ENCODE assay signal across 10 cellular contexts in genomic region chr6:9851541-9852380, GRCh38.
DNase-seq lines count a peak whose midpoint lies in the region; ATAC-seq, FAIRE-seq and TF ChIP-seq lines count a peak whose summit lies in the region.
"Had no signal": no experiment of that assay in that cellular context is flagged by ENCODE, and none has a peak within 500 bp of the region (broad histone marks: within the 10 kb centered on the region; RNA-seq: fewer than 3 reads in every experiment).

No MANE protein-coding gene starts in this region.

- TF ChIP-seq CTCF in GM10266 (IDR thresholded peaks at IDR 0.05; ENCODE audit: control insufficient read depth, insufficient read depth, low read depth, missing control alignments) (peak; percentile 2), bronchial epithelial cell (IDR thresholded peaks at IDR 0.05; ENCODE audit: insufficient read depth, low read length, severe bottlenecking) (peak; percentile 38), right lobe of liver (IDR thresholded peaks at IDR 0.05) (peak; percentile 12 to 46 (median 31)), sigmoid colon (IDR thresholded peaks at IDR 0.05) (no peak)

- H3K27me3 ChIP-seq in bronchial epithelial cell (ENCODE audit: control insufficient read depth, insufficient read depth, low read length) (no peaks in the 10 kb centered on the region), right lobe of liver (no peaks in the 10 kb centered on the region), sigmoid colon (no peaks in the 10 kb centered on the region)

- no peaks in the 10 kb centered on the region for H3K4me1 ChIP-seq in right lobe of liver
- no peaks in the 10 kb centered on the region for H3K4me1 ChIP-seq in sigmoid colon

- H3K36me3 ChIP-seq in bronchial epithelial cell (ENCODE audit: control insufficient read depth, insufficient read depth, low read length): no peaks in the 10 kb centered on the region
- no peaks in the 10 kb centered on the region for H3K36me3 ChIP-seq in right lobe of liver
- no peaks in the 10 kb centered on the region for H3K36me3 ChIP-seq in sigmoid colon

- TF ChIP-seq POLR2A in right lobe of liver (IDR thresholded peaks at IDR 0.05): no peak
- TF ChIP-seq POLR2A in sigmoid colon (IDR thresholded peaks at IDR 0.05): no peak

- WGBS in right lobe of liver (ENCODE audit: insufficient coverage, low coverage, low lambda C conversion rate, missing lambda C conversion rate): 85% methylated on average over 5 of the region's 9 CpGs
- 77 to 81% methylated on average over 9 of the region's 9 CpGs for WGBS in sigmoid colon, 2 donors

- no peak overlapping the region for H3K27ac ChIP-seq in right lobe of liver
- no peak overlapping the region for H3K27ac ChIP-seq in sigmoid colon

- intact Hi-C loops in right lobe of liver (cut with DNase I): no loop called here
- intact Hi-C loops in sigmoid colon (cut with DNase I): no loop called here

- no peak overlapping the region for H3K4me3 ChIP-seq in bronchial epithelial cell (ENCODE audit: low read depth, low read length)
- H3K4me3 ChIP-seq in right lobe of liver: no peak overlapping the region
- no peak overlapping the region for H3K4me3 ChIP-seq in sigmoid colon

- ATAC-seq in right lobe of liver (peak; percentile 72 to 86 (median 80)), GM18907 (IDR thresholded peaks at IDR 0.05; ENCODE audit: unreplicated experiment) (no peak), GM18858 (IDR thresholded peaks at IDR 0.05; ENCODE audit: unreplicated experiment) (no peak), HG02798 (IDR thresholded peaks at IDR 0.05; ENCODE audit: poor library complexity, unreplicated experiment) (no peak)

- DNase-seq in GM10266 (ENCODE audit: extremely low spot score) (no peak), HuH-7.5 (ENCODE audit: low spot score) (peak; percentile 6), bronchial epithelial cell (ENCODE audit: low read depth) (peak; percentile 77), right lobe of liver (peak in 2 of 3 donors; percentile 25 to 50), sigmoid colon (no peak)
- DNase-seq: activated CD4-positive, alpha-beta memory T cell treated with anti-CD3 and anti-CD28 coated beads, Interleukin-2, amount 10 ng/mL, durations not matched to agents 7 days and 5 days; NCI-H1092 treated with DMSO at 0.1 percent for 48 hours had no signal

- H3K9me3 ChIP-seq in right lobe of liver (peaks cover 0 to 4% (median 0%) of the 10 kb centered on the region in 4 donors), sigmoid colon (peaks cover 0 to 24% (median 2%) of the 10 kb centered on the region in 4 donors)

- TF ChIP-seq EP300 in sigmoid colon (IDR thresholded peaks at IDR 0.05): no peak

- no peak for FAIRE-seq in bronchial epithelial cell (lab: Jason Lieb, UNC)

Comparison
In these comparisons a context has a peak if more than half of its experiments do, and no peak if none do; other contexts are left out.
1. DNase-seq: peak in HuH-7.5 (single experiment), bronchial epithelial cell (single experiment) and right lobe of liver (2 of 3); none in GM10266 (single experiment) and sigmoid colon (single experiment).
2. CTCF ChIP-seq: peak in GM10266 (single experiment), bronchial epithelial cell (single experiment) and right lobe of liver (4 of 4); none in sigmoid colon (0 of 4).
3. ATAC-seq: peak in right lobe of liver (4 of 4); none in GM18907 (single experiment), GM18858 (single experiment) and HG02798 (single experiment).